In genomic region chr19:35846038-35846668, GRCh38 we compare ENCODE assay signal across 9 cellular contexts. TPM values are rescaled to one million over a fixed set of nuclear protein-coding genes. Genes with fewer than 3 reads are reported as not detected.
DNase-seq lines count a peak whose midpoint lies in the region; ATAC-seq, FAIRE-seq and TF ChIP-seq lines count a peak whose summit lies in the region.
"Had no signal": no experiment of that assay in that cellular context is flagged by ENCODE, and none has a peak within 500 bp of the region (broad histone marks: within the 10 kb centered on the region; RNA-seq: fewer than 3 reads in every experiment).

No MANE protein-coding gene starts in this region.

- no peak overlapping the region for H2BK5ac ChIP-seq in trophoblast cell (ENCODE audit: low read depth, low read length, poor library complexity)

- no peaks in the 10 kb centered on the region for H3K36me3 ChIP-seq in endodermal cell (ENCODE audit: control insufficient read depth, insufficient read depth, low read length)
- no peaks in the 10 kb centered on the region for H3K36me3 ChIP-seq in trophoblast cell (ENCODE audit: control insufficient read depth in 1 of 2, insufficient read depth in 2 of 2, low read length in 2 of 2)
- H3K36me3 ChIP-seq in kidney (ENCODE audit: control insufficient read depth in 1 of 2, insufficient read depth in 2 of 2, low read length in 2 of 2) = no peaks in the 10 kb centered on the region

- no peak overlapping the region for H3K23ac ChIP-seq in trophoblast cell (ENCODE audit: low read length)

- H3K36me3 Mint-ChIP-seq in endodermal cell (ENCODE audit: low read depth) = no peaks in the 10 kb centered on the region

- H3K14ac ChIP-seq in trophoblast cell (ENCODE audit: low read length) = no peak overlapping the region

- no peak overlapping the region for H3K4me2 ChIP-seq in trophoblast cell (ENCODE audit: low read length)

- no peak overlapping the region for H4K91ac ChIP-seq in trophoblast cell (ENCODE audit: low read depth, low read length)

- peaks cover 93% of the 10 kb centered on the region for H3K27me3 ChIP-seq in endodermal cell (ENCODE audit: control insufficient read depth, insufficient read depth, low read length, poor library complexity, severe bottlenecking)
- peaks cover 33% of the 10 kb centered on the region for H3K27me3 ChIP-seq in trophoblast cell (ENCODE audit: insufficient read depth, low read length)

- DNase-seq in NCI-H1417 (lab: John Stamatoyannopoulos, UW) = peak; percentile 14 to 51 (median 44)
- DNase-seq in NCI-H1417 treated with DMSO at 0.1 percent for 48 hours (lab: John Stamatoyannopoulos, UW) = no peak
- peak; percentile 63 for DNase-seq in NCI-H69 (lab: John Stamatoyannopoulos, UW)
- DNase-seq in endodermal cell = peak; percentile 73
- DNase-seq in trophoblast cell = no peak
- DNase-seq in amygdala (lab: John Stamatoyannopoulos, UW) = no peak
- DNase-seq in kidney = no peak

- peaks cover 10% of the 10 kb centered on the region for H3K4me1 Mint-ChIP-seq in endodermal cell

- intact Hi-C loops in kidney (cut with DNase I) = no loop called here

- H3K4me3 Mint-ChIP-seq in endodermal cell = peak overlapping the region; percentile 43

- H2AK5ac ChIP-seq in trophoblast cell (ENCODE audit: low read length) = no peak overlapping the region

- H3K4ac ChIP-seq in trophoblast cell (ENCODE audit: low read depth, low read length) = no peak overlapping the region

- H3K27ac ChIP-seq in endodermal cell (ENCODE audit: low read depth, low read length) (no peak overlapping the region), trophoblast cell (ENCODE audit: low read depth, low read length) (no peak overlapping the region), kidney (ENCODE audit: low read depth in 2 of 2, low read length in 2 of 2) (no peak overlapping the region)

- H3K79me1 ChIP-seq in trophoblast cell (ENCODE audit: low read length) = no peaks in the 10 kb centered on the region

- H3K9ac ChIP-seq in endodermal cell (ENCODE audit: extremely low read depth, low read length, poor library complexity, severe bottlenecking) (no peak overlapping the region), trophoblast cell (ENCODE audit: low read length) (no peak overlapping the region), kidney (ENCODE audit: low read length in 2 of 2) (no peak overlapping the region)

- H3K4me1 ChIP-seq in endodermal cell (ENCODE audit: control insufficient read depth, insufficient read depth, low read length) (no peaks in the 10 kb centered on the region), trophoblast cell (ENCODE audit: control insufficient read depth in 1 of 2, insufficient read depth in 2 of 2, low read length in 2 of 2) (peaks cover 3 to 7% of the 10 kb centered on the region in 2 experiments), kidney (ENCODE audit: control insufficient read depth in 1 of 2, insufficient read depth in 1 of 2, low read depth in 1 of 2, low read length in 2 of 2) (peaks cover 0 to 5% of the 10 kb centered on the region in 2 donors)

- H4K8ac ChIP-seq in trophoblast cell (ENCODE audit: low read depth, low read length) = no peak overlapping the region

- peak; percentile 42 for TF ChIP-seq CTCF in endodermal cell (conservative IDR thresholded peaks at IDR 0.05)
- no peak for TF ChIP-seq CTCF in kidney (IDR thresholded peaks at IDR 0.05; ENCODE audit: borderline replicate concordance, extremely low read depth, insufficient read depth)

- no peaks in the 10 kb centered on the region for H3K79me2 ChIP-seq in trophoblast cell (ENCODE audit: control insufficient read depth, insufficient read depth, low read length, poor library complexity)

- no peak overlapping the region for H3K27ac Mint-ChIP-seq in endodermal cell

- H2BK12ac ChIP-seq in trophoblast cell (ENCODE audit: low read length) = no peak overlapping the region

- no peak overlapping the region for H3K18ac ChIP-seq in trophoblast cell (ENCODE audit: low read length)

- H3K9me3 ChIP-seq in endodermal cell (ENCODE audit: control insufficient read depth, low read length) (no peaks in the 10 kb centered on the region), trophoblast cell (ENCODE audit: insufficient read depth, low read depth, low read length) (peaks cover 16% of the 10 kb centered on the region), kidney (ENCODE audit: control insufficient read depth in 1 of 2, low read length in 2 of 2) (no peaks in the 10 kb centered on the region)

- WGBS in endodermal cell (ENCODE audit: insufficient coverage in 1 of 2, insufficient read length in 1 of 2), 2 experiments = 6 to 8% methylated on average over 4 to 26 of the region's 26 CpGs
- WGBS in trophoblast cell (ENCODE audit: extremely low coverage, insufficient coverage, insufficient read length) = no CpG with 5 or more reads among the region's 26 CpGs

- no peak overlapping the region for H2AFZ ChIP-seq in trophoblast cell (ENCODE audit: insufficient read depth, low read length, poor library complexity)

- FAIRE-seq in kidney (lab: Jason Lieb, UNC) = no peak

- ATAC-seq in HG02623 (IDR thresholded peaks at IDR 0.05; ENCODE audit: unreplicated experiment) = no peak

- no peak overlapping the region for H4K12ac ChIP-seq in trophoblast cell (ENCODE audit: low read depth, low read length)

- H3K4me3 ChIP-seq in endodermal cell (ENCODE audit: low read length) (no peak overlapping the region), trophoblast cell (ENCODE audit: low read depth, low read length) (peak overlapping the region; percentile 36), kidney (ENCODE audit: low read length in 2 of 2) (no peak overlapping the region)

- H3K27me3 Mint-ChIP-seq in endodermal cell (ENCODE audit: insufficient read depth) = peaks cover 97% of the 10 kb centered on the region

- H3K9me3 Mint-ChIP-seq in endodermal cell = no peaks in the 10 kb centered on the region

- no peak overlapping the region for H2BK120ac ChIP-seq in trophoblast cell (ENCODE audit: insufficient read depth, low read length, poor library complexity)

RNA-seq across cellular contexts. Expression of gene NPHS1, which starts 6.2 kb away (rescaled TPM):
- total RNA-seq in endodermal cell = under 1 TPM; 0.24 to 0.80 TPM
- polyA plus RNA-seq in endodermal cell (2013, experiment 1 of 2) = 0.96 TPM
- polyA plus RNA-seq in endodermal cell (2013, experiment 2 of 2) = 0.79 TPM
- not detected in 2 replicates for polyA plus RNA-seq in trophoblast cell (2013)
- total RNA-seq in kidney = 0.25 TPM
- 39.7 TPM for polyA plus RNA-seq in kidney (ENCODE audit: insufficient read depth, low read depth, low replicate concordance)
- polyA plus RNA-seq: esophagus had no signal

RNA-seq across cellular contexts. Expression of gene KIRREL2, which starts 10.6 kb away (rescaled TPM):
- total RNA-seq in endodermal cell (1 to 10 TPM; 1.4 to 2.3 TPM), kidney (not detected)
- 26.4 TPM for polyA plus RNA-seq in endodermal cell (2013, experiment 1 of 2)
- 19.8 TPM for polyA plus RNA-seq in endodermal cell (2013, experiment 2 of 2)
- 0.10 and 0.11 TPM in 2 replicates for polyA plus RNA-seq in trophoblast cell (2013)
- 0.82 TPM for polyA plus RNA-seq in kidney (ENCODE audit: insufficient read depth, low read depth, low replicate concordance)

RNA-seq across cellular contexts. Expression of gene APLP1, which starts 22.2 kb away (rescaled TPM):
- total RNA-seq in endodermal cell (10 to 100 TPM in 1 of 2 donors, 1 to 10 TPM in 1; 4.1 to 10.6 TPM), kidney (3.8 TPM)
- 395 TPM for polyA plus RNA-seq in endodermal cell (2013, experiment 1 of 2)
- 360 TPM for polyA plus RNA-seq in endodermal cell (2013, experiment 2 of 2)
- 18.9 and 25.5 TPM in 2 replicates for polyA plus RNA-seq in trophoblast cell (2013)
- polyA plus RNA-seq in kidney (ENCODE audit: insufficient read depth, low read depth, low replicate concordance) = 13.6 TPM

RNA-seq across cellular contexts. Expression of gene PRODH2, which starts 33.5 kb away (rescaled TPM):
- total RNA-seq in endodermal cell = 1 to 10 TPM; 1.0 to 1.5 TPM
- polyA plus RNA-seq in endodermal cell (2013, experiment 1 of 2) = 0.50 TPM
- polyA plus RNA-seq in endodermal cell (2013, experiment 2 of 2) = not detected
- polyA plus RNA-seq in trophoblast cell (2013) = not detected in 2 replicates
- total RNA-seq in kidney = 9.0 TPM
- polyA plus RNA-seq in kidney (ENCODE audit: insufficient read depth, low read depth, low replicate concordance) = 409 TPM
- polyA plus RNA-seq: esophagus had no signal

RNA-seq across cellular contexts. Expression of gene NFKBID, which starts 54.2 kb away (rescaled TPM):
- total RNA-seq in endodermal cell (10 to 100 TPM; 20.8 to 24.4 TPM), kidney (23.9 TPM)
- polyA plus RNA-seq in endodermal cell (2013, experiment 1 of 2) = 7.1 TPM
- 5.4 TPM for polyA plus RNA-seq in endodermal cell (2013, experiment 2 of 2)
- polyA plus RNA-seq in trophoblast cell (2013) = 6.3 and 6.7 TPM in 2 replicates
- polyA plus RNA-seq in kidney (ENCODE audit: insufficient read depth, low read depth, low replicate concordance) = 1.9 TPM

Comparison
In these comparisons a context has a peak if more than half of its experiments do, and no peak if none do; other contexts are left out.
1. DNase-seq: peak in NCI-H1417 (3 of 3), NCI-H69 (single experiment) and endodermal cell (single experiment); none in NCI-H1417 treated with DMSO at 0.1 percent for 48 hours (single experiment), trophoblast cell (0 of 2), amygdala (0 of 56) and kidney (single experiment).